ENCODE assay signal across 8 cellular contexts in genomic region chr14:45135659-45136314, GRCh38. TPM values are rescaled to one million over a fixed set of nuclear protein-coding genes. Genes with fewer than 3 reads are reported as not detected.
DNase-seq lines count a peak whose midpoint lies in the region; ATAC-seq and TF ChIP-seq lines count a peak whose summit lies in the region.

A gene with protein sequence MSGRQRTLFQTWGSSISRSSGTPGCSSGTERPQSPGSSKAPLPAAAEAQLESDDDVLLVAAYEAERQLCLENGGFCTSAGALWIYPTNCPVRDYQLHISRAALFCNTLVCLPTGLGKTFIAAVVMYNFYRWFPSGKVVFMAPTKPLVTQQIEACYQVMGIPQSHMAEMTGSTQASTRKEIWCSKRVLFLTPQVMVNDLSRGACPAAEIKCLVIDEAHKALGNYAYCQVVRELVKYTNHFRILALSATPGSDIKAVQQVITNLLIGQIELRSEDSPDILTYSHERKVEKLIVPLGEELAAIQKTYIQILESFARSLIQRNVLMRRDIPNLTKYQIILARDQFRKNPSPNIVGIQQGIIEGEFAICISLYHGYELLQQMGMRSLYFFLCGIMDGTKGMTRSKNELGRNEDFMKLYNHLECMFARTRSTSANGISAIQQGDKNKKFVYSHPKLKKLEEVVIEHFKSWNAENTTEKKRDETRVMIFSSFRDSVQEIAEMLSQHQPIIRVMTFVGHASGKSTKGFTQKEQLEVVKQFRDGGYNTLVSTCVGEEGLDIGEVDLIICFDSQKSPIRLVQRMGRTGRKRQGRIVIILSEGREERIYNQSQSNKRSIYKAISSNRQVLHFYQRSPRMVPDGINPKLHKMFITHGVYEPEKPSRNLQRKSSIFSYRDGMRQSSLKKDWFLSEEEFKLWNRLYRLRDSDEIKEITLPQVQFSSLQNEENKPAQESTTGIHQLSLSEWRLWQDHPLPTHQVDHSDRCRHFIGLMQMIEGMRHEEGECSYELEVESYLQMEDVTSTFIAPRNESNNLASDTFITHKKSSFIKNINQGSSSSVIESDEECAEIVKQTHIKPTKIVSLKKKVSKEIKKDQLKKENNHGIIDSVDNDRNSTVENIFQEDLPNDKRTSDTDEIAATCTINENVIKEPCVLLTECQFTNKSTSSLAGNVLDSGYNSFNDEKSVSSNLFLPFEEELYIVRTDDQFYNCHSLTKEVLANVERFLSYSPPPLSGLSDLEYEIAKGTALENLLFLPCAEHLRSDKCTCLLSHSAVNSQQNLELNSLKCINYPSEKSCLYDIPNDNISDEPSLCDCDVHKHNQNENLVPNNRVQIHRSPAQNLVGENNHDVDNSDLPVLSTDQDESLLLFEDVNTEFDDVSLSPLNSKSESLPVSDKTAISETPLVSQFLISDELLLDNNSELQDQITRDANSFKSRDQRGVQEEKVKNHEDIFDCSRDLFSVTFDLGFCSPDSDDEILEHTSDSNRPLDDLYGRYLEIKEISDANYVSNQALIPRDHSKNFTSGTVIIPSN (N-terminal part only) (plus strand): TSS chr14:45135930. CDS start chr14:45136032, 102 bp downstream.

- H3K27ac Mint-ChIP-seq in HFFc6 = peak within 1 kb of the TSS; percentile 91
- H3K27ac Mint-ChIP-seq in activated naive CD4-positive, alpha-beta T cell treated with anti-CD3 and anti-CD28 coated beads, Interleukin-2, amount 50 U/mL, for 24 hours = peak within 1 kb of the TSS; percentile 97

- WGBS in testis, 2 donors = 1% methylated on average over 34 to 42 of the region's 44 CpGs

- DNase-seq in GM03348 (ENCODE audit: low spot score) (peak; percentile 90), HFFc6 (peak; percentile 97), NCI-H1092 (lab: John Stamatoyannopoulos, UW) (peak; percentile 99), globus pallidus (ENCODE audit: low spot score) (peak; percentile 95), occipital lobe (lab: John Stamatoyannopoulos, UW) (peak; percentile 84), testis (peak; percentile 97)

- H3K4me3 ChIP-seq in testis = peak within 1 kb of the TSS; percentile 86 to 93

- peaks cover 20% of the 10 kb centered on the region for H3K4me1 ChIP-seq in testis

- no peaks in the 10 kb centered on the region for H3K9me3 Mint-ChIP-seq in HFFc6
- H3K9me3 Mint-ChIP-seq in activated naive CD4-positive, alpha-beta T cell treated with anti-CD3 and anti-CD28 coated beads, Interleukin-2, amount 50 U/mL, for 24 hours = no peaks in the 10 kb centered on the region

- no peaks in the 10 kb centered on the region for H3K27me3 ChIP-seq in testis

- peak within 1 kb of the TSS; percentile 98 for H3K4me3 Mint-ChIP-seq in HFFc6
- H3K4me3 Mint-ChIP-seq in activated naive CD4-positive, alpha-beta T cell treated with anti-CD3 and anti-CD28 coated beads, Interleukin-2, amount 50 U/mL, for 24 hours = peak within 1 kb of the TSS; percentile 100

- TF ChIP-seq POLR2A in testis (IDR thresholded peaks at IDR 0.05) = no peak

- H3K4me1 Mint-ChIP-seq in HFFc6 (ENCODE audit: low read depth) = peaks cover 30% of the 10 kb centered on the region
- H3K4me1 Mint-ChIP-seq in activated naive CD4-positive, alpha-beta T cell treated with anti-CD3 and anti-CD28 coated beads, Interleukin-2, amount 50 U/mL, for 24 hours = peaks cover 57% of the 10 kb centered on the region

- no peak for TF ChIP-seq CTCF in HFFc6 (IDR thresholded peaks at IDR 0.05)
- no peak for TF ChIP-seq CTCF in testis (IDR thresholded peaks at IDR 0.05)

- H3K36me3 Mint-ChIP-seq in HFFc6 (ENCODE audit: low read depth) = peaks cover 8% of the 10 kb centered on the region
- H3K36me3 Mint-ChIP-seq in activated naive CD4-positive, alpha-beta T cell treated with anti-CD3 and anti-CD28 coated beads, Interleukin-2, amount 50 U/mL, for 24 hours = no peaks in the 10 kb centered on the region

- peak within 1 kb of the TSS; percentile 91 to 93 for H3K27ac ChIP-seq in testis

- no peaks in the 10 kb centered on the region for H3K9me3 ChIP-seq in testis

- no peaks in the 10 kb centered on the region for H3K36me3 ChIP-seq in testis (ENCODE audit: low read depth, missing control alignments)

- peak; percentile 66 for ATAC-seq in SK-N-SH treated with all-trans-retinoic acid at 6 μM for 48 hours

- intact Hi-C loops in testis (cut with DNase I; ENCODE audit: low total_unique reads) = loop anchor here (10.0 kb wide), 2 partner anchors 119 to 171 kb away; partner anchors contain the start of genes KLHL28, MIS18BP1 and TOGARAM1

- H3K27me3 Mint-ChIP-seq in HFFc6 (ENCODE audit: insufficient read depth) = 0 out of 2 replicates have a peak, but pooled peaks cover 2% of the 10 kb centered on the region
- no peaks in the 10 kb centered on the region for H3K27me3 Mint-ChIP-seq in activated naive CD4-positive, alpha-beta T cell treated with anti-CD3 and anti-CD28 coated beads, Interleukin-2, amount 50 U/mL, for 24 hours

TF ChIP-seq in SK-N-SH treated with all-trans-retinoic acid at 6 μM for 48 hours, 23 proteins besides CTCF, POLR2A, EP300 and RAD21 (continues in another document):
- TF ChIP-seq TCF4 (CRISPR knock-in tag; IDR thresholded peaks at IDR 0.05; ENCODE audit: borderline replicate concordance) (no peak), ISL1 (CRISPR knock-in tag; IDR thresholded peaks at IDR 0.05) (no peak), RARB (CRISPR knock-in tag; IDR thresholded peaks at IDR 0.05) (no peak), OSR1 (CRISPR knock-in tag; IDR thresholded peaks at IDR 0.05) (no peak), TSHZ2 (CRISPR knock-in tag; IDR thresholded peaks at IDR 0.05) (no peak), ARNTL (CRISPR knock-in tag; IDR thresholded peaks at IDR 0.05; ENCODE audit: borderline replicate concordance, low read depth) (no peak), GLIS3 (CRISPR knock-in tag; IDR thresholded peaks at IDR 0.05) (no peak), PPARA (CRISPR knock-in tag; IDR thresholded peaks at IDR 0.05; ENCODE audit: borderline replicate concordance) (no peak), POU6F1 (CRISPR knock-in tag; IDR thresholded peaks at IDR 0.05; ENCODE audit: borderline replicate concordance, low read depth) (no peak), ZC3H10 (CRISPR knock-in tag; IDR thresholded peaks at IDR 0.05) (no peak), TOX (CRISPR knock-in tag; IDR thresholded peaks at IDR 0.05; ENCODE audit: borderline replicate concordance) (no peak), ZNF565 (CRISPR knock-in tag; conservative IDR thresholded peaks at IDR 0.05; ENCODE audit: low read depth) (no peak), BACH2 (CRISPR knock-in tag; IDR thresholded peaks at IDR 0.05; ENCODE audit: borderline replicate concordance) (no peak), ZNF70 (CRISPR knock-in tag; IDR thresholded peaks at IDR 0.05) (no peak)
- TF ChIP-seq, protein P1, sequence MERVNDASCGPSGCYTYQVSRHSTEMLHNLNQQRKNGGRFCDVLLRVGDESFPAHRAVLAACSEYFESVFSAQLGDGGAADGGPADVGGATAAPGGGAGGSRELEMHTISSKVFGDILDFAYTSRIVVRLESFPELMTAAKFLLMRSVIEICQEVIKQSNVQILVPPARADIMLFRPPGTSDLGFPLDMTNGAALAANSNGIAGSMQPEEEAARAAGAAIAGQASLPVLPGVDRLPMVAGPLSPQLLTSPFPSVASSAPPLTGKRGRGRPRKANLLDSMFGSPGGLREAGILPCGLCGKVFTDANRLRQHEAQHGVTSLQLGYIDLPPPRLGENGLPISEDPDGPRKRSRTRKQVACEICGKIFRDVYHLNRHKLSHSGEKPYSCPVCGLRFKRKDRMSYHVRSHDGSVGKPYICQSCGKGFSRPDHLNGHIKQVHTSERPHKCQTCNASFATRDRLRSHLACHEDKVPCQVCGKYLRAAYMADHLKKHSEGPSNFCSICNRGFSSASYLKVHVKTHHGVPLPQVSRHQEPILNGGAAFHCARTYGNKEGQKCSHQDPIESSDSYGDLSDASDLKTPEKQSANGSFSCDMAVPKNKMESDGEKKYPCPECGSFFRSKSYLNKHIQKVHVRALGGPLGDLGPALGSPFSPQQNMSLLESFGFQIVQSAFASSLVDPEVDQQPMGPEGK (CRISPR knock-in tag; IDR thresholded peaks at IDR 0.05; ENCODE audit: borderline replicate concordance) = no peak

RNA-seq across cellular contexts. Expression of the gene that starts here (rescaled TPM):
- total RNA-seq in HFFc6 (2021; fragmentation: NEBNext Ultra II Directional; extraction: Animal tissue kit (Norgen Biotek cat#: 25700)) = 1 to 10 TPM; 5.4 to 8.7 (median 6.0) TPM
- total RNA-seq in occipital lobe (12.5 TPM), testis (10 to 100 TPM; 16.4 to 25.2 TPM)
- 9.3 TPM for polyA plus RNA-seq in testis (ENCODE audit: insufficient read depth, low read depth, low replicate concordance)

Comparison
In these comparisons a context has a peak if more than half of its experiments do, and no peak if none do; other contexts are left out.
1. Peak in every context shown above with its lines: DNase-seq, ATAC-seq, H3K4me3 ChIP-seq and H3K27ac ChIP-seq.